ENCODE assay signal across 14 cellular contexts in the genomic region with DNA sequence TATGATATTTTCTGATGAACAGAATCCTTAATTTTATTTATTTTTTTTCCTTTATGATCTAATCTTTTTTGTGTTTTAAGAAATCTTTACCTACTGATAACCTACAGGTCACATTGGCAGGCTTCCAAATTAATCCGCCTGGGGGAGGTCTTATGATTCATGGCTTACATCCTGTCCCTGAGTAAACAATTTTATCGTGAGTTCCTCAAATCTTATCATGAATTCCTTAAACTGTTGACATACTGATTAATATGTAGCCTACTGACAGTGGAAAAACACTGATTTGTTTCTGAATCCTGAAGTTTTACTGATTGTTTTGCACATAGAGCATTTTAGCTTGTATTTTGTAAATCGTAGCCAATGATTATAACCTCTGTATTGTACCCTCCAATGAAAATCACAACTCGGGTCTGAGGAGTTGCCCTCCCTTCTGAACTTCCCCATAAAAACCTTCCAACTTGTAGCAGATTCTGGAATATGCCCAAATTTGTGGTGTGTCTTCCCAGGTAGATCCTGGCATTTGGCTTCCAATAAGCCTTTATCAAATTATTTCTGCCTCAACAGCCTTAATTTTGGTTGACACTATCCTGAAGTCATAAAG.
DNase-seq lines count a peak whose midpoint lies in the region; ATAC-seq and TF ChIP-seq lines count a peak whose summit lies in the region.
"Had no signal": no experiment of that assay in that cellular context is flagged by ENCODE, and none has a peak within 500 bp of the region (broad histone marks: within the 10 kb centered on the region; RNA-seq: fewer than 3 reads in every experiment).

No MANE protein-coding gene starts in this region.

- peak; percentile 87 for ATAC-seq in mucosa of descending colon
- ATAC-seq in GM19023 (IDR thresholded peaks at IDR 0.05; ENCODE audit: unreplicated experiment) = no peak
- no peak for ATAC-seq in HG03108 (IDR thresholded peaks at IDR 0.05; ENCODE audit: unreplicated experiment)
- ATAC-seq: activated CD8-positive, alpha-beta memory T cell treated with anti-CD3 and anti-CD28 coated beads, Interleukin-2, amount 10 ng/mL, durations not matched to agents 7 days and 5 days; activated naive CD8-positive, alpha-beta T cell treated with anti-CD3 and anti-CD28 coated beads, Interleukin-2, amount 50 U/mL, for 24 hours; CD8-positive, alpha-beta T cell; psoas muscle had no signal

- no peak for TF ChIP-seq POLR2A in Peyer's patch (IDR thresholded peaks at IDR 0.05)

- H3K4me3 ChIP-seq in mucosa of descending colon (no peak overlapping the region), Peyer's patch (no peak overlapping the region)
- H3K4me3 ChIP-seq: MG63, psoas muscle had no signal

- H3K36me3 ChIP-seq in mucosa of descending colon (ENCODE audit: low read depth) (no peaks in the 10 kb centered on the region), Peyer's patch (peaks cover 0 to 6% (median 0%) of the 10 kb centered on the region in 3 donors)

- H3K27me3 ChIP-seq in Peyer's patch = no peaks in the 10 kb centered on the region
- H3K27me3 ChIP-seq: MG63 had no signal

- DNase-seq in DMS53 (lab: John Stamatoyannopoulos, UW) (peak; percentile 62), NCI-H226 (peak; percentile 84), dermis blood vessel endothelial cell (peak; percentile 85), mucosa of descending colon (peak in 1 of 3 donors; percentile 50), Peyer's patch (no peak)
- no peak for DNase-seq in stimulated activated naive CD4-positive, alpha-beta T cell (lab: John Stamatoyannopoulos, UW)
- DNase-seq: activated CD8-positive, alpha-beta memory T cell treated with anti-CD3 and anti-CD28 coated beads, Interleukin-2, amount 10 ng/mL, durations not matched to agents 7 days and 5 days; activated naive CD8-positive, alpha-beta T cell treated with anti-CD3 and anti-CD28 coated beads, Interleukin-2, amount 50 U/mL, for 24 hours; CD8-positive, alpha-beta T cell; effector CD4-positive, alpha-beta T cell; MG63; psoas muscle had no signal

- TF ChIP-seq CTCF in mucosa of descending colon (IDR thresholded peaks at IDR 0.05) (no peak), Peyer's patch (IDR thresholded peaks at IDR 0.05) (no peak)

- intact Hi-C loops in mucosa of descending colon (cut with DNase I, micrococcal nuclease) = no loop called here

- H3K27ac ChIP-seq in Peyer's patch = no peak overlapping the region
- H3K27ac ChIP-seq: psoas muscle had no signal

- H3K4me1 ChIP-seq in mucosa of descending colon (ENCODE audit: low read depth) (no peaks in the 10 kb centered on the region), Peyer's patch (no peaks in the 10 kb centered on the region)
- H3K4me1 ChIP-seq: psoas muscle had no signal

- H3K9me3 ChIP-seq in mucosa of descending colon = no peaks in the 10 kb centered on the region
- no peaks in the 10 kb centered on the region for H3K9me3 ChIP-seq in Peyer's patch

Comparison
In these comparisons a context has a peak if more than half of its experiments do, and no peak if none do; other contexts are left out.
1. DNase-seq: peak in DMS53 (single experiment), NCI-H226 (single experiment) and dermis blood vessel endothelial cell (single experiment); none in Peyer's patch (0 of 3) and stimulated activated naive CD4-positive, alpha-beta T cell (0 of 6).